ENCODE assay signal across 11 cellular contexts in genomic region chr15:77993374-77993911, GRCh38.
A peak's percentile ranks its signal among the peaks of the same experiment; 100 is the strongest.
DNase-seq lines count a peak whose midpoint lies in the region; ATAC-seq and TF ChIP-seq lines count a peak whose summit lies in the region.
"Had no signal": no experiment of that assay in that cellular context is flagged by ENCODE, and none has a peak within 500 bp of the region (broad histone marks: within the 10 kb centered on the region; RNA-seq: fewer than 3 reads in every experiment).

No MANE protein-coding gene starts in this region.

- H3K27ac Mint-ChIP-seq in IgD-negative memory B cell, result peak overlapping the region in 2 of 3 donors; percentile 39 to 93
- H3K27ac Mint-ChIP-seq: activated CD4-positive, alpha-beta T cell treated with anti-CD3 and anti-CD28 coated beads, Interleukin-2, amount 10 ng/mL, durations not matched to agents 24 days and 14 days had no signal

- peak overlapping the region in 2 of 4 donors; percentile 51 to 90 for H3K4me3 Mint-ChIP-seq in IgD-negative memory B cell
- H3K4me3 Mint-ChIP-seq: activated CD4-positive, alpha-beta T cell treated with anti-CD3 and anti-CD28 coated beads, Interleukin-2, amount 10 ng/mL, durations not matched to agents 24 days and 14 days had no signal

- no peaks in the 10 kb centered on the region for H3K79me2 ChIP-seq in ACC112 (ENCODE audit: control insufficient read depth, insufficient read depth, low read length, unreplicated experiment)
- no peaks in the 10 kb centered on the region for H3K79me2 ChIP-seq in osteoblast (ENCODE audit: insufficient read depth, low read length)

- ATAC-seq in GM21515 (IDR thresholded peaks at IDR 0.05; ENCODE audit: unreplicated experiment), result no peak
- no peak for ATAC-seq in GM18498 (IDR thresholded peaks at IDR 0.05; ENCODE audit: unreplicated experiment)

- no peaks in the 10 kb centered on the region for H3K36me3 Mint-ChIP-seq in IgD-negative memory B cell

- H3K4me1 ChIP-seq in ACC112 (ENCODE audit: control insufficient read depth, insufficient read depth, low read length, unreplicated experiment), result peaks cover 26% of the 10 kb centered on the region
- H3K4me1 ChIP-seq in duodenal mucosa (ENCODE audit: control insufficient read depth in 1 of 2, insufficient read depth in 2 of 2, low read length in 2 of 2), result peaks cover 10 to 32% of the 10 kb centered on the region in 2 donors
- H3K4me1 ChIP-seq in osteoblast (ENCODE audit: insufficient read depth, low read length), result peaks cover 27% of the 10 kb centered on the region
- H3K4me1 ChIP-seq: Caco-2 had no signal

- H3K27ac ChIP-seq in ACC112 (ENCODE audit: low read depth, low read length) (peak overlapping the region; percentile 50; the same call in 1 of the 2 replicates), duodenal mucosa (ENCODE audit: low read depth, low read length) (peak overlapping the region; percentile 50), osteoblast (ENCODE audit: low read depth, low read length) (peak overlapping the region; percentile 83)

- DNase-seq in osteoblast (ENCODE audit: insufficient read length, low spot score, missing footprints), result peak; percentile 39
- no peak for DNase-seq in islet precursor cell
- DNase-seq in MG63, result no peak
- DNase-seq: activated CD4-positive, alpha-beta T cell treated with anti-CD3 and anti-CD28 coated beads, Interleukin-2, amount 10 ng/mL, durations not matched to agents 24 days and 14 days; Caco-2; stimulated activated naive CD4-positive, alpha-beta T cell treated with Interleukin-2 at 50 U/mL for 16 hours had no signal

- no peak overlapping the region for H2AFZ ChIP-seq in ACC112 (ENCODE audit: low read length, unreplicated experiment)
- H2AFZ ChIP-seq in osteoblast (ENCODE audit: low read length), result no peak overlapping the region

- H3K4me2 ChIP-seq in osteoblast (ENCODE audit: insufficient read depth, low read length), result peak overlapping the region; percentile 58

- H3K36me3 ChIP-seq in ACC112 (ENCODE audit: insufficient read depth, low read length) (no peaks in the 10 kb centered on the region), duodenal mucosa (ENCODE audit: control insufficient read depth in 1 of 2, insufficient read depth in 2 of 2, low read length in 2 of 2) (peaks cover 5 to 18% of the 10 kb centered on the region in 2 donors), osteoblast (ENCODE audit: insufficient read depth, low read length) (peaks cover 6% of the 10 kb centered on the region), MG63 (no peaks in the 10 kb centered on the region; the same call in none of the 2 replicates)

- H3K9ac ChIP-seq in duodenal mucosa (ENCODE audit: low read depth in 1 of 2, low read length in 2 of 2), result no peak overlapping the region

- peaks cover 14 to 22% (median 21%) of the 10 kb centered on the region in 3 donors for H3K4me1 Mint-ChIP-seq in IgD-negative memory B cell

- H3K4me3 ChIP-seq in ACC112 (ENCODE audit: low read depth, low read length) (no peak overlapping the region), duodenal mucosa (ENCODE audit: low read depth in 1 of 2, low read length in 2 of 2) (no peak overlapping the region), osteoblast (ENCODE audit: insufficient read depth, low read length) (peak overlapping the region; percentile 3), MG63 (no peak overlapping the region)

- no peaks in the 10 kb centered on the region for H3K27me3 ChIP-seq in ACC112 (ENCODE audit: insufficient read depth, low read length)
- no peaks in the 10 kb centered on the region for H3K27me3 ChIP-seq in duodenal mucosa (ENCODE audit: control insufficient read depth in 1 of 2, insufficient read depth in 2 of 2, low read length in 2 of 2)
- no peaks in the 10 kb centered on the region for H3K27me3 ChIP-seq in osteoblast (ENCODE audit: insufficient read depth, low read length)
- H3K27me3 ChIP-seq in MG63, result no peaks in the 10 kb centered on the region

- peaks cover 3% of the 10 kb centered on the region for H4K20me1 ChIP-seq in osteoblast (ENCODE audit: insufficient read depth, low read length)

- peaks cover 1% of the 10 kb centered on the region for H3K27me3 Mint-ChIP-seq in IgD-negative memory B cell
- H3K27me3 Mint-ChIP-seq: activated CD4-positive, alpha-beta T cell treated with anti-CD3 and anti-CD28 coated beads, Interleukin-2, amount 10 ng/mL, durations not matched to agents 24 days and 14 days had no signal

- TF ChIP-seq CTCF in osteoblast (IDR thresholded peaks at IDR 0.05; ENCODE audit: extremely low read depth, low read depth, low read length), result no peak

- H3K9me3 Mint-ChIP-seq in IgD-negative memory B cell, result no peaks in the 10 kb centered on the region
- H3K9me3 Mint-ChIP-seq: activated CD4-positive, alpha-beta T cell treated with anti-CD3 and anti-CD28 coated beads, Interleukin-2, amount 10 ng/mL, durations not matched to agents 24 days and 14 days had no signal

- H3K9me3 ChIP-seq in duodenal mucosa (ENCODE audit: control insufficient read depth in 1 of 2, low read length in 2 of 2) (no peaks in the 10 kb centered on the region), osteoblast (ENCODE audit: low read depth, low read length) (no peaks in the 10 kb centered on the region), MG63 (no peaks in the 10 kb centered on the region)
- H3K9me3 ChIP-seq: Caco-2 had no signal
